In the genomic region with DNA sequence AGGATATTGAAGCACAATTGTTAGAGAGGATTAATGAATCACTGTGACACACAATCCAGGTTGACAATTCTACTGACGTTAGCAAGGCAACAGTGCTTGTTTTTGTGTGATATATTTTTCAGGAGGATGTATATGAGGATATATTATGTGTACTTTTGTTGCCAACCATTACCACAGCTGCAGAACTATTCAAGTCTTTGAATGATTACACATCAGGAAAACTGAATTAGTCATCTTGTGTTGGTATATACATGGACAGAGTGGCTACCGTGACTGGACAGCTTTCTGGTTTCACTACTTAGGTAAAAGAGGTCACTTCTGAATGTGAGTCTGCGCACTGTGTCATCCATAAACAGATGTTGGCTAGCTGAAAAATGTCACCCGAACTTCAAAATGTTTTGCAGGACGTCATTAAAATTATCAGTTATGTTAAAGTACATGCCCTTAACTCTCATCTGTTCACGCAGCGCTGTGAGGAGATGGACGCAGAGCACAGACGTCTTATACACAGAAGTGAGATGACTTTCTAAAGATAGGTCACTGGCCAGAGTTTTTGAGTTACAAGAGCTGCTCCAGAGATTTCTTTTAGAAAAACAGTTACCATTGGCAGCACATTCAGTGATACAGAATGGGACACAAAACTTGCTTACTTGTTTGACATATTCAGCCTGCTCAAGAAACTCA, we compare ENCODE assay signal across 13 cellular contexts.
DNase-seq lines count a peak whose midpoint lies in the region; ATAC-seq and TF ChIP-seq lines count a peak whose summit lies in the region.
"Had no signal": no experiment of that assay in that cellular context is flagged by ENCODE, and none has a peak within 500 bp of the region (broad histone marks: within the 10 kb centered on the region; RNA-seq: fewer than 3 reads in every experiment).

No MANE protein-coding gene starts in this region.

- peaks cover 12% of the 10 kb centered on the region for H3K36me3 ChIP-seq in adipocyte (ENCODE audit: control insufficient read depth, insufficient read depth, low read length, severe bottlenecking)
- H3K36me3 ChIP-seq in stomach = peaks cover 0 to 37% (median 31%) of the 10 kb centered on the region in 4 donors

- TF ChIP-seq CTCF in fibroblast of the aortic adventitia (IDR thresholded peaks at IDR 0.05; ENCODE audit: insufficient read depth, low read length) (no peak), stomach (IDR thresholded peaks at IDR 0.05) (no peak)
- no peak for TF ChIP-seq CTCF in CD4-positive, alpha-beta T cell (IDR thresholded peaks at IDR 0.05)

- peaks cover 69% of the 10 kb centered on the region for H3K36me3 Mint-ChIP-seq in CD4-positive, alpha-beta T cell (ENCODE audit: low read depth)

- no peaks in the 10 kb centered on the region for H3K4me1 Mint-ChIP-seq in CD4-positive, alpha-beta T cell (ENCODE audit: low read depth)
- H3K4me1 Mint-ChIP-seq: central memory CD8-positive, alpha-beta T cell had no signal

- H3K9ac ChIP-seq in adipocyte (ENCODE audit: low read length) = no peak overlapping the region

- H3K4me3 ChIP-seq in adipocyte (ENCODE audit: low read length) (no peak overlapping the region), fibroblast of the aortic adventitia (ENCODE audit: low read depth, low read length) (no peak overlapping the region), stomach (no peak overlapping the region)

- H3K27ac ChIP-seq in CD4-positive, alpha-beta T cell (ENCODE audit: low read depth, low read length) = no peak overlapping the region
- H3K27ac ChIP-seq in stomach = no peak overlapping the region

- no peaks in the 10 kb centered on the region for H3K27me3 Mint-ChIP-seq in CD4-positive, alpha-beta T cell
- H3K27me3 Mint-ChIP-seq: central memory CD8-positive, alpha-beta T cell had no signal

- H3K9me3 Mint-ChIP-seq in CD4-positive, alpha-beta T cell = no peaks in the 10 kb centered on the region
- H3K9me3 Mint-ChIP-seq: central memory CD8-positive, alpha-beta T cell; H9 had no signal

- no peak overlapping the region for H3K4me3 Mint-ChIP-seq in CD4-positive, alpha-beta T cell
- H3K4me3 Mint-ChIP-seq: central memory CD8-positive, alpha-beta T cell; H9 had no signal

- POLR2A ChIA-PET in CD4-positive, alpha-beta T cell (lab: Charles Lee) = no interaction called here

- H3K27me3 ChIP-seq in adipocyte (replicated peaks; ENCODE audit: control insufficient read depth, insufficient read depth, low read length) (no peaks in the 10 kb centered on the region), stomach (no peaks in the 10 kb centered on the region)
- H3K27me3 ChIP-seq in CD4-positive, alpha-beta T cell (ENCODE audit: control insufficient read depth, insufficient read depth, low read length) = no peaks in the 10 kb centered on the region

- intact Hi-C loops in left ventricle myocardium superior (cut with micrococcal nuclease) = no loop called here
- intact Hi-C loops in cardiac septum (cut with DNase I) = no loop called here
- intact Hi-C loops in CD4-positive, alpha-beta T cell (cut with DNase I, micrococcal nuclease) = no loop called here
- intact Hi-C loops in stomach (cut with DNase I; ENCODE audit: low total_unique reads) = no loop called here

- CTCF ChIA-PET in CD4-positive, alpha-beta T cell (lab: Charles Lee) = no interaction called here

- H3K9me3 ChIP-seq in adipocyte (ENCODE audit: control insufficient read depth, low read length) (no peaks in the 10 kb centered on the region), stomach (no peaks in the 10 kb centered on the region)
- no peaks in the 10 kb centered on the region for H3K9me3 ChIP-seq in CD4-positive, alpha-beta T cell (ENCODE audit: control insufficient read depth, low read length)

- H3K4me1 ChIP-seq in adipocyte (ENCODE audit: control insufficient read depth, insufficient read depth, low read length) = peaks cover 3% of the 10 kb centered on the region
- H3K4me1 ChIP-seq in stomach = peaks cover 7 to 15% (median 11%) of the 10 kb centered on the region in 4 donors

- WGBS in stomach, 5 donors = 77 to 84% (median 82%) methylated on average over 9 of the region's 9 CpGs

- TF ChIP-seq POLR2A in stomach (IDR thresholded peaks at IDR 0.05) = no peak

- no peak for DNase-seq in left ventricle myocardium superior
- DNase-seq in cardiac septum (ENCODE audit: low spot score) = no peak
- DNase-seq in adipocyte (ENCODE audit: low read depth) = peak; percentile 38
- peak; percentile 6 for DNase-seq in fibroblast of the aortic adventitia (ENCODE audit: low read depth)
- no peak for DNase-seq in KBM-7
- no peak for DNase-seq in T-helper 9 cell
- DNase-seq in CD4-positive, alpha-beta T cell = no peak
- DNase-seq in stomach = no peak
- DNase-seq: activated gamma-delta T cell, H9, NCI-H1930, NCI-H774 had no signal

- peak; percentile 51 for ATAC-seq in left ventricle myocardium superior
- no peak for ATAC-seq in CD4-positive, alpha-beta T cell (ENCODE audit: poor library complexity)

- H3K27ac Mint-ChIP-seq in CD4-positive, alpha-beta T cell = no peak overlapping the region

- no peak for TF ChIP-seq EP300 in stomach (IDR thresholded peaks at IDR 0.05)

- in situ Hi-C loops in KBM-7 (cut with MboI; ENCODE audit: low pct_unique_long_range_greater_than_20kb, low sequenced_read_pairs) = no loop called here

Comparison
In these comparisons a context has a peak if more than half of its experiments do, and no peak if none do; other contexts are left out.
1. DNase-seq: peak in adipocyte (single experiment) and fibroblast of the aortic adventitia (single experiment); none in left ventricle myocardium superior (single experiment), cardiac septum (single experiment), KBM-7 (single experiment), T-helper 9 cell (single experiment), CD4-positive, alpha-beta T cell (0 of 10) and stomach (single experiment).